11 cellular contexts compared by ENCODE assay signal in genomic region chr2:189521686-189522434, GRCh38. TPM values are rescaled to one million over a fixed set of nuclear protein-coding genes. Genes with fewer than 3 reads are reported as not detected.
A peak's percentile ranks its signal among the peaks of the same experiment; 100 is the strongest.
DNase-seq lines count a peak whose midpoint lies in the region; ATAC-seq and TF ChIP-seq lines count a peak whose summit lies in the region.
"Had no signal": no experiment of that assay in that cellular context is flagged by ENCODE, and none has a peak within 500 bp of the region (broad histone marks: within the 10 kb centered on the region; RNA-seq: fewer than 3 reads in every experiment).

No MANE protein-coding gene starts in this region.

- H3K4me3 Mint-ChIP-seq in activated CD4-positive, alpha-beta T cell treated with anti-CD3 and anti-CD28 coated beads, Interleukin-2, amount 10 ng/mL, durations not matched to agents 24 days and 14 days: no peak overlapping the region
- H3K4me3 Mint-ChIP-seq: activated naive CD4-positive, alpha-beta T cell treated with anti-CD3 and anti-CD28 coated beads, Interleukin-2, amount 50 U/mL, for 24 hours had no signal

- no peaks in the 10 kb centered on the region for H3K79me2 ChIP-seq in Karpas-422 (ENCODE audit: low read length)

- no peaks in the 10 kb centered on the region for H3K9me2 ChIP-seq in Karpas-422 (replicated peaks; ENCODE audit: insufficient read depth, low read length)

- intact Hi-C loops in left ventricle myocardium inferior (cut with micrococcal nuclease) (no loop called here), left cardiac atrium (cut with DNase I) (no loop called here)
- intact Hi-C loops in activated CD4-positive, alpha-beta T cell treated with anti-CD3 and anti-CD28 coated beads, Interleukin-2, amount 10 ng/mL, durations not matched to agents 24 days and 14 days (cut with micrococcal nuclease): no loop called here

- H3K27me3 Mint-ChIP-seq in activated CD4-positive, alpha-beta T cell treated with anti-CD3 and anti-CD28 coated beads, Interleukin-2, amount 10 ng/mL, durations not matched to agents 24 days and 14 days: peaks cover 5% of the 10 kb centered on the region
- H3K27me3 Mint-ChIP-seq: activated naive CD4-positive, alpha-beta T cell treated with anti-CD3 and anti-CD28 coated beads, Interleukin-2, amount 50 U/mL, for 24 hours had no signal

- H3K27ac Mint-ChIP-seq in activated CD4-positive, alpha-beta T cell treated with anti-CD3 and anti-CD28 coated beads, Interleukin-2, amount 10 ng/mL, durations not matched to agents 24 days and 14 days: no peak overlapping the region
- H3K27ac Mint-ChIP-seq: activated naive CD4-positive, alpha-beta T cell treated with anti-CD3 and anti-CD28 coated beads, Interleukin-2, amount 50 U/mL, for 24 hours had no signal

- TF ChIP-seq CTCF in left ventricle myocardium inferior (IDR thresholded peaks at IDR 0.05; ENCODE audit: borderline replicate concordance): no peak

- no peak overlapping the region for H3K4me2 ChIP-seq in Karpas-422 (ENCODE audit: low read depth, low read length, poor library complexity, severe bottlenecking)

- DNase-seq in left ventricle myocardium inferior (no peak), left cardiac atrium (no peak), SK-N-MC (ENCODE audit: low read depth, low spot score) (no peak), iris pigment epithelial cell (ENCODE audit: low read depth) (peak; percentile 61), Karpas-422 (no peak), epidermal melanocyte (ENCODE audit: insufficient read length, low spot score) (no peak)
- DNase-seq in activated CD4-positive, alpha-beta T cell treated with anti-CD3 and anti-CD28 coated beads, Interleukin-2, amount 10 ng/mL, durations not matched to agents 24 days and 14 days: no peak
- DNase-seq: NCI-H146 had no signal

- no peaks in the 10 kb centered on the region for H3K36me3 Mint-ChIP-seq in activated CD4-positive, alpha-beta T cell treated with anti-CD3 and anti-CD28 coated beads, Interleukin-2, amount 10 ng/mL, durations not matched to agents 24 days and 14 days (ENCODE audit: low read depth)

- H3K9me3 ChIP-seq in left ventricle myocardium inferior (replicated peaks): no peaks in the 10 kb centered on the region
- H3K9me3 ChIP-seq in SK-N-MC (ENCODE audit: low read depth, low read length): no peaks in the 10 kb centered on the region
- no peaks in the 10 kb centered on the region for H3K9me3 ChIP-seq in Karpas-422 (ENCODE audit: low read length)

- H3K27me3 ChIP-seq in left ventricle myocardium inferior (ENCODE audit: low read depth): no peaks in the 10 kb centered on the region
- no peaks in the 10 kb centered on the region for H3K27me3 ChIP-seq in Karpas-422 (ENCODE audit: low read length)

- no peak for ATAC-seq in left cardiac atrium
- ATAC-seq in esophagus mucosa: no peak

- H2AFZ ChIP-seq in Karpas-422 (ENCODE audit: low read length): no peak overlapping the region

- H3K4me1 ChIP-seq in left ventricle myocardium inferior: peaks cover 25% of the 10 kb centered on the region
- no peaks in the 10 kb centered on the region for H3K4me1 ChIP-seq in Karpas-422 (ENCODE audit: low read length)

- peak overlapping the region; percentile 41 for H3K27ac ChIP-seq in left ventricle myocardium inferior (replicated peaks)
- H3K27ac ChIP-seq in SK-N-MC: peak overlapping the region; percentile 48
- H3K27ac ChIP-seq in Karpas-422 (ENCODE audit: low read length): no peak overlapping the region
- H3K27ac ChIP-seq: RWPE1 had no signal

- no peak overlapping the region for H3K9ac ChIP-seq in SK-N-MC (ENCODE audit: insufficient read length)
- H3K9ac ChIP-seq in Karpas-422 (ENCODE audit: low read length): no peak overlapping the region

- H3K4me3 ChIP-seq in left ventricle myocardium inferior: no peak overlapping the region
- no peak overlapping the region for H3K4me3 ChIP-seq in SK-N-MC
- H3K4me3 ChIP-seq in Karpas-422 (ENCODE audit: low read length): no peak overlapping the region

- no peaks in the 10 kb centered on the region for H3K4me1 Mint-ChIP-seq in activated CD4-positive, alpha-beta T cell treated with anti-CD3 and anti-CD28 coated beads, Interleukin-2, amount 10 ng/mL, durations not matched to agents 24 days and 14 days
- H3K4me1 Mint-ChIP-seq: activated naive CD4-positive, alpha-beta T cell treated with anti-CD3 and anti-CD28 coated beads, Interleukin-2, amount 50 U/mL, for 24 hours had no signal

- no peaks in the 10 kb centered on the region for H4K20me1 ChIP-seq in Karpas-422 (ENCODE audit: insufficient read depth, low read depth, low read length)

- H3K36me3 ChIP-seq in left ventricle myocardium inferior: no peaks in the 10 kb centered on the region
- no peaks in the 10 kb centered on the region for H3K36me3 ChIP-seq in SK-N-MC (ENCODE audit: insufficient read depth, low read length)
- H3K36me3 ChIP-seq in Karpas-422 (ENCODE audit: insufficient read depth, low read length): no peaks in the 10 kb centered on the region

- H3K9me3 Mint-ChIP-seq in activated CD4-positive, alpha-beta T cell treated with anti-CD3 and anti-CD28 coated beads, Interleukin-2, amount 10 ng/mL, durations not matched to agents 24 days and 14 days: no peaks in the 10 kb centered on the region

RNA-seq across cellular contexts. Expression of gene SLC40A1, which starts 58.7 kb away (rescaled TPM):
- 44.0 TPM for total RNA-seq in left ventricle myocardium inferior
- 10 to 100 TPM; 39.1 to 79.3 TPM for total RNA-seq in left cardiac atrium
- total RNA-seq in Karpas-422 (2014; rRNA removed; shearing (Covaris generic); ENCODE audit: low replicate concordance): not detected in 2 replicates
- 11.8 TPM for total RNA-seq in esophagus mucosa
- total RNA-seq in activated CD4-positive, alpha-beta T cell treated with anti-CD3 and anti-CD28 coated beads, Interleukin-2, amount 10 ng/mL, durations not matched to agents 24 days and 14 days: 0.78 and 1.4 TPM in 2 replicates
